Comparison of ENCODE assay signal across 8 cellular contexts in the genomic region with DNA sequence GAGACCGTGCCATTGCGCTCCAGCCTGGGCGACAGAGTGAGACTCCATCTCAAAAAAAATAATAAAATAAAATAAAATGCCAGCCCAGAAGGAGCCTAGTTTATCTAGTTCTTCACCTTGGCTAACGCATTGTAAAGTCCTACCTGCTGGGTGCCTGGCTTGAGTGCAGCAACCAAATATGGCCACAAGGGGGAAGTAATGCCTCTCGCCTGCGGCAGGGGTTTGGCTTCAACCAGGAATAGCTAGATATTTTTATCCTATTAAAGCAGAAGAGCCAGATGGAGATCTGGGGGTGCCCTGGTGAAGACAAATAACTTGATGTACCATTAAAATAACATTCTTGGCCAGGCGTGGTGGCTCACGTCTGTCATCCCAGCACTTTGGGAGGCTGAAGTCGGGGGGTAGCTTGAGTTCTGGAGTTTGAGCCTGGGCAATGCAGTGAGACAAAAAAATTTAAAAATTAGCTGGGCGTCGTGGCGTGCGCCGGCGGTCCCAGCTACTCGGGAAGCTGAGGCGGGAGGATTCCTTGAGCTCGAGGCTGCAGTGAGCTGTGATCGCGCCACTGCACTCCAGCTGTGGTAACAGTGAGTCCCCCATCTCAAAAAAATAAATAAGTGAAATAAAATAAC. TPM values are rescaled to one million over a fixed set of nuclear protein-coding genes. Genes with fewer than 3 reads are reported as not detected.
DNase-seq lines count a peak whose midpoint lies in the region; ATAC-seq, FAIRE-seq and TF ChIP-seq lines count a peak whose summit lies in the region.

No MANE protein-coding gene starts in this region.

- no peak overlapping the region for H3K27ac Mint-ChIP-seq in glutamatergic neuron (ENCODE audit: unreplicated experiment)

- H3K27me3 ChIP-seq in upper lobe of left lung = no peaks in the 10 kb centered on the region

- FAIRE-seq in G401.6 (lab: Jason Lieb, UNC) = peak; percentile 84

- no peak overlapping the region for H3K27ac ChIP-seq in upper lobe of left lung

- peaks cover 12% of the 10 kb centered on the region for H3K27me3 Mint-ChIP-seq in glutamatergic neuron (ENCODE audit: unreplicated experiment)

- TF ChIP-seq CTCF in glutamatergic neuron (IDR thresholded peaks at IDR 0.05; ENCODE audit: partially characterized antibody, unreplicated experiment) (peak; percentile 93), upper lobe of left lung (IDR thresholded peaks at IDR 0.05) (peak; percentile 68 to 86 (median 80))

- WGBS in upper lobe of left lung, 2 donors = 33 to 38% methylated on average over 20 of the region's 20 CpGs

- peaks cover 0 to 7% (median 4%) of the 10 kb centered on the region in 4 donors for H3K4me1 ChIP-seq in upper lobe of left lung

- no peaks in the 10 kb centered on the region for H3K36me3 ChIP-seq in upper lobe of left lung

- TF ChIP-seq EP300 in upper lobe of left lung (IDR thresholded peaks at IDR 0.05) = no peak

- TF ChIP-seq POLR2A in upper lobe of left lung (IDR thresholded peaks at IDR 0.05) = no peak

- H3K9me3 Mint-ChIP-seq in glutamatergic neuron (ENCODE audit: unreplicated experiment) = peaks cover 1% of the 10 kb centered on the region

- no peaks in the 10 kb centered on the region for H3K9me3 ChIP-seq in upper lobe of left lung

- peaks cover 5% of the 10 kb centered on the region for H3K36me3 Mint-ChIP-seq in glutamatergic neuron (ENCODE audit: unreplicated experiment)

- H3K4me1 Mint-ChIP-seq in glutamatergic neuron (ENCODE audit: low read depth, unreplicated experiment) = peaks cover 3% of the 10 kb centered on the region

- no peak overlapping the region for H3K4me3 Mint-ChIP-seq in glutamatergic neuron (ENCODE audit: unreplicated experiment)

- DNase-seq in NCI-H1105 treated with DMSO at 0.1 percent for 48 hours (lab: John Stamatoyannopoulos, UW) = peak; percentile 74
- DNase-seq in SKM-1 treated with dmso at 0.1 percent for 144 hours (lab: John Stamatoyannopoulos, UW; ENCODE audit: unreplicated experiment) = peak; percentile 69
- DNase-seq in activated naive CD4-positive, alpha-beta T cell treated with anti-CD3 and anti-CD28 coated beads, Interleukin-2, amount 50 U/mL, for 16 hours = peak; percentile 68
- peak; percentile 80 for DNase-seq in glutamatergic neuron
- peak; percentile 88 for DNase-seq in pons (ENCODE audit: low spot score)
- peak; percentile 56 to 73 for DNase-seq in upper lobe of left lung

- ATAC-seq in upper lobe of left lung (ENCODE audit: low FRiP score in 2 of 2) (peak; percentile 77 to 88), GM21717 (IDR thresholded peaks at IDR 0.05; ENCODE audit: unreplicated experiment) (no peak)

- no peak overlapping the region for H3K4me3 ChIP-seq in upper lobe of left lung

RNA-seq across cellular contexts. Expression of a gene that starts 20.6 kb away (rescaled TPM):
- total RNA-seq in glutamatergic neuron (ENCODE audit: unreplicated experiment) (4.8 TPM), upper lobe of left lung (100 to 1,000 TPM in 1 of 6 donors, 10 to 100 TPM in 5; 21.7 to 103 (median 57.1) TPM)

RNA-seq across cellular contexts. Expression of a gene that starts 27.9 kb away (rescaled TPM):
- total RNA-seq in glutamatergic neuron (ENCODE audit: unreplicated experiment) (84.3 TPM), upper lobe of left lung (10 to 100 TPM; 15.7 to 30.7 (median 24.1) TPM)
